ENCODE assay signal across 16 cellular contexts in genomic region chr15:99130314-99130713, GRCh38. TPM values are rescaled to one million over a fixed set of nuclear protein-coding genes. Genes with fewer than 3 reads are reported as not detected.
DNase-seq lines count a peak whose midpoint lies in the region; ATAC-seq, FAIRE-seq and TF ChIP-seq lines count a peak whose summit lies in the region.
"Had no signal": no experiment of that assay in that cellular context is flagged by ENCODE, and none has a peak within 500 bp of the region (broad histone marks: within the 10 kb centered on the region; RNA-seq: fewer than 3 reads in every experiment).

No MANE protein-coding gene starts in this region.

- no peak for TF ChIP-seq RAD21 in SK-N-SH (IDR thresholded peaks at IDR 0.05; ENCODE audit: low read length)

- WGBS in upper lobe of left lung, 2 donors = 55 to 68% methylated on average over 13 of the region's 13 CpGs
- WGBS in SK-N-SH (ENCODE audit: low lambda C conversion rate) = 89% methylated on average over 13 of the region's 13 CpGs

- CTCF ChIA-PET in SK-N-SH (lab: Yijun Ruan, JAX) = interaction anchor here (0.8 kb wide), 1 partner anchor 24 kb away, joined by 3 read pairs; no protein-coding TSS in a partner anchor

- H3K4me1 ChIP-seq in muscle layer of colon (ENCODE audit: insufficient read depth, low read length) (peaks cover 97% of the 10 kb centered on the region), upper lobe of left lung (peaks cover 0 to 4% (median 1%) of the 10 kb centered on the region in 4 donors), SK-N-SH (ENCODE audit: control insufficient read depth in 1 of 2, insufficient read depth in 2 of 2, low read depth in 1 of 2, low read length in 1 of 2) (peaks cover 7 to 23% of the 10 kb centered on the region in 2 experiments; a peak in 2 of 4 replicates)
- H3K4me1 ChIP-seq: HAP-1 had no signal

- H3K27me3 ChIP-seq in muscle layer of colon (ENCODE audit: control insufficient read depth in 1 of 2, insufficient read depth in 2 of 2, low read length in 2 of 2) (no peaks in the 10 kb centered on the region), upper lobe of left lung (no peaks in the 10 kb centered on the region), SK-N-SH (ENCODE audit: insufficient read depth) (no peaks in the 10 kb centered on the region)

- FAIRE-seq in RCC 7860 (lab: Jason Lieb, UNC) = no peak

- no peaks in the 10 kb centered on the region for H3K9me2 ChIP-seq in SK-N-SH

- H3K27ac ChIP-seq in muscle layer of colon (ENCODE audit: low read depth, low read length) (peak overlapping the region; percentile 70), upper lobe of left lung (peak overlapping the region in 2 of 4 donors; percentile 14 to 18), SK-N-SH (ENCODE audit: low read depth in 2 of 2, low read length in 1 of 2) (no peak overlapping the region)

- no peak for ATAC-seq in upper lobe of left lung (ENCODE audit: low FRiP score in 2 of 2)

- H3K79me2 ChIP-seq in SK-N-SH (ENCODE audit: insufficient read depth) = no peaks in the 10 kb centered on the region

- TF ChIP-seq POLR2A in upper lobe of left lung (IDR thresholded peaks at IDR 0.05) = no peak

- H3K4me2 ChIP-seq in SK-N-SH = no peak overlapping the region

- peak; percentile 32 for DNase-seq in RCC 7860 (ENCODE audit: low spot score)
- DNase-seq in choroid plexus epithelial cell (ENCODE audit: low read depth) = peak; percentile 41
- DNase-seq in smooth muscle cell of the brain vasculature (ENCODE audit: low read depth, low spot score) = peak; percentile 58
- DNase-seq in GF-D8 (lab: John Stamatoyannopoulos, UW) = no peak
- DNase-seq in upper lobe of left lung = no peak
- DNase-seq in Ammon's horn (ENCODE audit: low spot score) = no peak
- DNase-seq in SK-N-SH = no peak
- DNase-seq: AML-193; Calu3; CD4-positive, CD25-positive, alpha-beta regulatory T cell; NCI-H187 treated with DMSO at 0.1 percent for 48 hours; NCI-H446 had no signal

- TF ChIP-seq EP300 in upper lobe of left lung (IDR thresholded peaks at IDR 0.05) = no peak
- TF ChIP-seq EP300 in SK-N-SH (IDR thresholded peaks at IDR 0.05; ENCODE audit: borderline replicate concordance in 1 of 2, low read depth in 1 of 2, low read length in 1 of 2) = no peak

- H3K4me3 ChIP-seq in choroid plexus epithelial cell (ENCODE audit: low read depth, low read length) (no peak overlapping the region), muscle layer of colon (ENCODE audit: low read depth in 1 of 2, low read length in 2 of 2) (no peak overlapping the region), upper lobe of left lung (peak overlapping the region in 2 of 4 donors; percentile 3 to 18), SK-N-SH (ENCODE audit: low read depth in 2 of 2, low read length in 1 of 2) (no peak overlapping the region)
- H3K4me3 ChIP-seq: GM12878, HAP-1 had no signal

- no peak overlapping the region for H2AFZ ChIP-seq in SK-N-SH (ENCODE audit: low read depth)

- TF ChIP-seq CTCF in choroid plexus epithelial cell (conservative IDR thresholded peaks at IDR 0.05; ENCODE audit: low read depth, low read length) (no peak), upper lobe of left lung (IDR thresholded peaks at IDR 0.05) (no peak), SK-N-SH (IDR thresholded peaks at IDR 0.05) (no peak)

- POLR2A ChIA-PET in SK-N-SH (lab: Yijun Ruan, JAX) = no interaction called here

- H3K9ac ChIP-seq in muscle layer of colon (ENCODE audit: low read length) = peak overlapping the region; percentile 28
- H3K9ac ChIP-seq in SK-N-SH = no peak overlapping the region

- H3K36me3 ChIP-seq in muscle layer of colon (ENCODE audit: insufficient read depth, low read length) = peaks cover 92% of the 10 kb centered on the region
- peaks cover 0 to 9% (median 2%) of the 10 kb centered on the region in 4 donors for H3K36me3 ChIP-seq in upper lobe of left lung
- peaks cover 11 to 46% of the 10 kb centered on the region in 2 experiments for H3K36me3 ChIP-seq in SK-N-SH (replicated peaks in 1 of 2; ENCODE audit: control insufficient read depth in 1 of 2, insufficient read depth in 2 of 2, low read length in 1 of 2)

- no peaks in the 10 kb centered on the region for H4K20me1 ChIP-seq in SK-N-SH (ENCODE audit: insufficient read depth)

- H3K9me3 ChIP-seq in muscle layer of colon (ENCODE audit: low read length) (no peaks in the 10 kb centered on the region), upper lobe of left lung (no peaks in the 10 kb centered on the region), SK-N-SH (no peaks in the 10 kb centered on the region)
- H3K9me3 ChIP-seq: HAP-1 had no signal

- H3F3A ChIP-seq in SK-N-SH (replicated peaks; ENCODE audit: insufficient read depth) = no peaks in the 10 kb centered on the region

TF ChIP-seq in SK-N-SH, 30 proteins besides CTCF, POLR2A, EP300 and RAD21:
- TF ChIP-seq RFX5 (IDR thresholded peaks at IDR 0.05; ENCODE audit: low read length) = no peak
- no peak for TF ChIP-seq TEAD4 (IDR thresholded peaks at IDR 0.05; ENCODE audit: borderline replicate concordance, insufficient read depth)
- TF ChIP-seq POLR2AphosphoS5 (IDR thresholded peaks at IDR 0.05; ENCODE audit: low read depth, low read length) = no peak
- no peak for TF ChIP-seq FOXJ3 (CRISPR knock-in tag; IDR thresholded peaks at IDR 0.05)
- TF ChIP-seq, protein P1, sequence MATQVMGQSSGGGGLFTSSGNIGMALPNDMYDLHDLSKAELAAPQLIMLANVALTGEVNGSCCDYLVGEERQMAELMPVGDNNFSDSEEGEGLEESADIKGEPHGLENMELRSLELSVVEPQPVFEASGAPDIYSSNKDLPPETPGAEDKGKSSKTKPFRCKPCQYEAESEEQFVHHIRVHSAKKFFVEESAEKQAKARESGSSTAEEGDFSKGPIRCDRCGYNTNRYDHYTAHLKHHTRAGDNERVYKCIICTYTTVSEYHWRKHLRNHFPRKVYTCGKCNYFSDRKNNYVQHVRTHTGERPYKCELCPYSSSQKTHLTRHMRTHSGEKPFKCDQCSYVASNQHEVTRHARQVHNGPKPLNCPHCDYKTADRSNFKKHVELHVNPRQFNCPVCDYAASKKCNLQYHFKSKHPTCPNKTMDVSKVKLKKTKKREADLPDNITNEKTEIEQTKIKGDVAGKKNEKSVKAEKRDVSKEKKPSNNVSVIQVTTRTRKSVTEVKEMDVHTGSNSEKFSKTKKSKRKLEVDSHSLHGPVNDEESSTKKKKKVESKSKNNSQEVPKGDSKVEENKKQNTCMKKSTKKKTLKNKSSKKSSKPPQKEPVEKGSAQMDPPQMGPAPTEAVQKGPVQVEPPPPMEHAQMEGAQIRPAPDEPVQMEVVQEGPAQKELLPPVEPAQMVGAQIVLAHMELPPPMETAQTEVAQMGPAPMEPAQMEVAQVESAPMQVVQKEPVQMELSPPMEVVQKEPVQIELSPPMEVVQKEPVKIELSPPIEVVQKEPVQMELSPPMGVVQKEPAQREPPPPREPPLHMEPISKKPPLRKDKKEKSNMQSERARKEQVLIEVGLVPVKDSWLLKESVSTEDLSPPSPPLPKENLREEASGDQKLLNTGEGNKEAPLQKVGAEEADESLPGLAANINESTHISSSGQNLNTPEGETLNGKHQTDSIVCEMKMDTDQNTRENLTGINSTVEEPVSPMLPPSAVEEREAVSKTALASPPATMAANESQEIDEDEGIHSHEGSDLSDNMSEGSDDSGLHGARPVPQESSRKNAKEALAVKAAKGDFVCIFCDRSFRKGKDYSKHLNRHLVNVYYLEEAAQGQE (IDR thresholded peaks at IDR 0.05; ENCODE audit: low read depth, low read length) = no peak

RNA-seq across cellular contexts. Expression of gene SYNM, which starts 25.4 kb away (rescaled TPM):
- 10 to 100 TPM in 5 of 6 donors, 1 to 10 TPM in 1; 8.2 to 50.1 (median 19.1) TPM for total RNA-seq in upper lobe of left lung
- polyA plus RNA-seq in SK-N-SH (2012; rRNA removed) = 4.3 and 5.0 TPM in 2 replicates
- 3.8 and 4.1 TPM in 2 replicates for polyA plus RNA-seq in SK-N-SH (2012; cell fraction: cytosol; rRNA removed)
- 8.6 and 10.1 TPM in 2 replicates for polyA plus RNA-seq in SK-N-SH (2012; cell fraction: nucleus; rRNA removed)
- polyA plus RNA-seq: IgD-negative memory B cell had no signal

Comparison
In these comparisons a context has a peak if more than half of its experiments do, and no peak if none do; other contexts are left out.
1. DNase-seq: peak in RCC 7860 (single experiment), choroid plexus epithelial cell (single experiment) and smooth muscle cell of the brain vasculature (single experiment); none in GF-D8 (single experiment), upper lobe of left lung (0 of 2), Ammon's horn (single experiment) and SK-N-SH (single experiment).